13 cellular contexts compared by ENCODE assay signal in genomic region chr6:122673345-122673961, GRCh38.
A peak's percentile ranks its signal among the peaks of the same experiment; 100 is the strongest.
DNase-seq lines count a peak whose midpoint lies in the region; ATAC-seq, FAIRE-seq and TF ChIP-seq lines count a peak whose summit lies in the region.
"Had no signal": no experiment of that assay in that cellular context is flagged by ENCODE, and none has a peak within 500 bp of the region (broad histone marks: within the 10 kb centered on the region; RNA-seq: fewer than 3 reads in every experiment).

No MANE protein-coding gene starts in this region.

- no peak overlapping the region for H3K27ac Mint-ChIP-seq in activated CD8-positive, alpha-beta T cell treated with anti-CD3 and anti-CD28 coated beads, Interleukin-2, amount 10 ng/mL, durations not matched to agents 7 days and 5 days

- no peak overlapping the region for H3K4me3 Mint-ChIP-seq in activated CD8-positive, alpha-beta T cell treated with anti-CD3 and anti-CD28 coated beads, Interleukin-2, amount 10 ng/mL, durations not matched to agents 7 days and 5 days

- H3K9me3 Mint-ChIP-seq in activated CD8-positive, alpha-beta T cell treated with anti-CD3 and anti-CD28 coated beads, Interleukin-2, amount 10 ng/mL, durations not matched to agents 7 days and 5 days (ENCODE audit: insufficient read depth), result no peaks in the 10 kb centered on the region

- POLR2A ChIA-PET in activated CD8-positive, alpha-beta T cell treated with anti-CD3 and anti-CD28 coated beads, Interleukin-2, amount 10 ng/mL, durations not matched to agents 7 days and 5 days (lab: Charles Lee), result no interaction called here

- H3K27ac ChIP-seq in coronary artery, result no peak overlapping the region

- H3K4me1 Mint-ChIP-seq in activated CD8-positive, alpha-beta T cell treated with anti-CD3 and anti-CD28 coated beads, Interleukin-2, amount 10 ng/mL, durations not matched to agents 7 days and 5 days (ENCODE audit: low read depth), result no peaks in the 10 kb centered on the region

- no peaks in the 10 kb centered on the region for H3K36me3 Mint-ChIP-seq in activated CD8-positive, alpha-beta T cell treated with anti-CD3 and anti-CD28 coated beads, Interleukin-2, amount 10 ng/mL, durations not matched to agents 7 days and 5 days (ENCODE audit: low read depth)

- H3K27me3 Mint-ChIP-seq in activated CD8-positive, alpha-beta T cell treated with anti-CD3 and anti-CD28 coated beads, Interleukin-2, amount 10 ng/mL, durations not matched to agents 7 days and 5 days (ENCODE audit: low read depth), result no peaks in the 10 kb centered on the region

- ATAC-seq in GM18502 (IDR thresholded peaks at IDR 0.05; ENCODE audit: poor library complexity, unreplicated experiment) (peak; percentile 69), HG03095 (IDR thresholded peaks at IDR 0.05; ENCODE audit: unreplicated experiment) (peak; percentile 63), HG03442 (IDR thresholded peaks at IDR 0.05; ENCODE audit: unreplicated experiment) (no peak)
- ATAC-seq in activated CD8-positive, alpha-beta T cell treated with anti-CD3 and anti-CD28 coated beads, Interleukin-2, amount 10 ng/mL, durations not matched to agents 7 days and 5 days, result no peak
- ATAC-seq: HepG2 had no signal

- CTCF ChIA-PET in activated CD8-positive, alpha-beta T cell treated with anti-CD3 and anti-CD28 coated beads, Interleukin-2, amount 10 ng/mL, durations not matched to agents 7 days and 5 days (lab: Charles Lee), result no interaction called here

- no peak overlapping the region for H3K4me3 ChIP-seq in coronary artery

- no peak for TF ChIP-seq CTCF in coronary artery (IDR thresholded peaks at IDR 0.05)

- DNase-seq in OCI-M1 (lab: John Stamatoyannopoulos, UW), result peak; percentile 65
- peak; percentile 5 for DNase-seq in kidney glomerular epithelial cell (lab: John Stamatoyannopoulos, UW)
- DNase-seq in H54 (ENCODE audit: insufficient read length, low spot score), result no peak
- no peak for DNase-seq in coronary artery (ENCODE audit: low spot score)
- DNase-seq in activated CD8-positive, alpha-beta T cell treated with anti-CD3 and anti-CD28 coated beads, Interleukin-2, amount 10 ng/mL, durations not matched to agents 7 days and 5 days, result no peak
- DNase-seq: DND-41, NCI-H82, SW 1271 had no signal

- FAIRE-seq in H54 (lab: Jason Lieb, UNC), result no peak
- FAIRE-seq: GM18507, HepG2 had no signal

- no peak for TF ChIP-seq POLR2A in H54 (IDR thresholded peaks at IDR 0.05; ENCODE audit: low read depth, low read length)

Comparison
In these comparisons a context has a peak if more than half of its experiments do, and no peak if none do; other contexts are left out.
1. ATAC-seq: peak in GM18502 (single experiment) and HG03095 (single experiment); none in activated CD8-positive, alpha-beta T cell treated with anti-CD3 and anti-CD28 coated beads, Interleukin-2, amount 10 ng/mL, durations not matched to agents 7 days and 5 days (single experiment) and HG03442 (single experiment).
2. DNase-seq: peak in OCI-M1 (single experiment) and kidney glomerular epithelial cell (single experiment); none in H54 (single experiment), coronary artery (single experiment) and activated CD8-positive, alpha-beta T cell treated with anti-CD3 and anti-CD28 coated beads, Interleukin-2, amount 10 ng/mL, durations not matched to agents 7 days and 5 days (single experiment).